Comparison of ENCODE assay signal across 12 cellular contexts in the genomic region with DNA sequence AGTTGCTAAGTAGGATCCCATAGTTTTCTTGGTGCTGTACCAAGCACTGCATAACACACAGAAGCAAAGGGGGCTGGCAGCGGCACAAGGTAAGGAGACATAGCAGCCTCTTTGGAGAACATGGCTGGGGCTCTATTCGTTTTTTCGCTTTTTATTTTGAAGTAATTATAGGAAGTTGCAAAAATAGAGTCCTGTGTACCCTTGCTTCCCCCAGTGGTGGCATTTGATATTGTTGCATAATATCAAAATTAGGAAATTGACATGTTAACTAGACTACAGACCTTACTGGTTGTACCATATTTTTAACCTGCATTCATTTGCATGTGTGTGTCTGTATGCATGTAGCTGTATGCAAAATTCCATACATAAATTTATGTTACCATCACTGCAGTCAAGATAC. TPM values are rescaled to one million over a fixed set of nuclear protein-coding genes. Genes with fewer than 3 reads are reported as not detected.
DNase-seq lines count a peak whose midpoint lies in the region; ATAC-seq, FAIRE-seq and TF ChIP-seq lines count a peak whose summit lies in the region.
"Had no signal": no experiment of that assay in that cellular context is flagged by ENCODE, and none has a peak within 500 bp of the region (broad histone marks: within the 10 kb centered on the region; RNA-seq: fewer than 3 reads in every experiment).

No MANE protein-coding gene starts in this region.

- H2AFZ ChIP-seq in H9 (ENCODE audit: low read length) (no peak overlapping the region), SK-N-SH (ENCODE audit: low read depth) (no peak overlapping the region)

- no peak overlapping the region for H2BK120ac ChIP-seq in H9 (ENCODE audit: low read depth, low read length, poor library complexity, severe bottlenecking)

- no peaks in the 10 kb centered on the region for H3K9me3 ChIP-seq in H9 (ENCODE audit: control insufficient read depth, low read depth, low read length)
- H3K9me3 ChIP-seq in SK-N-SH = no peaks in the 10 kb centered on the region
- H3K9me3 ChIP-seq in right lobe of liver = peaks cover 0 to 4% (median 0%) of the 10 kb centered on the region in 4 donors
- H3K9me3 ChIP-seq: gastrocnemius medialis, ovary had no signal

- no peak overlapping the region for H3K14ac ChIP-seq in H9 (ENCODE audit: insufficient read depth, low read length)

- DNase-seq in D721Med (ENCODE audit: insufficient read length, low spot score) = no peak
- no peak for DNase-seq in H9
- DNase-seq in SK-N-SH = no peak
- DNase-seq in right lobe of liver = no peak
- DNase-seq in COLO829 (ENCODE audit: low spot score) = no peak
- DNase-seq in NCI-H748 (lab: John Stamatoyannopoulos, UW; ENCODE audit: unreplicated experiment) = no peak
- DNase-seq in NCI-H1930 (lab: John Stamatoyannopoulos, UW) = no peak
- DNase-seq: activated T-cell treated with anti-CD3 and anti-CD28 coated beads, Interleukin-2, amount 50 U/mL, for 72 hours; gastrocnemius medialis; ovary; Right ventricle myocardium superior had no signal

- H3K27ac ChIP-seq in H9 (ENCODE audit: insufficient read length, low read depth, low read length) = no peak overlapping the region
- H3K27ac ChIP-seq in SK-N-SH (ENCODE audit: low read depth in 2 of 2, low read length in 1 of 2) = no peak overlapping the region
- no peak overlapping the region for H3K27ac ChIP-seq in right lobe of liver
- H3K27ac ChIP-seq: gastrocnemius medialis, ovary had no signal

- intact Hi-C loops in right lobe of liver (cut with DNase I) = no loop called here

- no CpG with 5 or more reads among the region's 3 CpGs for WGBS in H9 (ENCODE audit: extremely low coverage, insufficient read length, low lambda C conversion rate)
- 86% methylated on average over 3 of the region's 3 CpGs for WGBS in SK-N-SH (ENCODE audit: low lambda C conversion rate)
- 59% methylated on average over 3 of the region's 3 CpGs for WGBS in right lobe of liver (ENCODE audit: insufficient coverage, low coverage, low lambda C conversion rate, missing lambda C conversion rate)

- H3K9me3 Mint-ChIP-seq in H9 = peaks cover 6 to 7% of the 10 kb centered on the region in 2 experiments; a peak in 2 of 5 replicates
- H3K9me3 Mint-ChIP-seq: activated T-cell treated with anti-CD3 and anti-CD28 coated beads, Interleukin-2, amount 50 U/mL, for 72 hours had no signal

- POLR2A ChIA-PET in SK-N-SH (lab: Yijun Ruan, JAX) = no interaction called here

- H2BK5ac ChIP-seq in H9 (ENCODE audit: insufficient read length, low read length) = no peak overlapping the region

- TF ChIP-seq EP300 in SK-N-SH (IDR thresholded peaks at IDR 0.05; ENCODE audit: borderline replicate concordance in 1 of 2, low read depth in 1 of 2, low read length in 1 of 2) = no peak

- TF ChIP-seq RAD21 in SK-N-SH (IDR thresholded peaks at IDR 0.05; ENCODE audit: low read length) = no peak; the same call in 1 of the 2 replicates

- H3K79me2 ChIP-seq in H9 (ENCODE audit: insufficient read depth, low read length) (no peaks in the 10 kb centered on the region), SK-N-SH (ENCODE audit: insufficient read depth) (peaks cover 2% of the 10 kb centered on the region; the same call in 1 of the 2 replicates)

- H3K4me3 Mint-ChIP-seq in H9 = no peak overlapping the region
- H3K4me3 Mint-ChIP-seq: activated T-cell treated with anti-CD3 and anti-CD28 coated beads, Interleukin-2, amount 50 U/mL, for 72 hours had no signal

- ATAC-seq in right lobe of liver = peak in 3 of 4 donors; percentile 24 to 37 (median 33)
- ATAC-seq in HG03135 (IDR thresholded peaks at IDR 0.05; ENCODE audit: unreplicated experiment) = no peak
- ATAC-seq: activated T-cell treated with anti-CD3 and anti-CD28 coated beads, Interleukin-2, amount 50 U/mL, for 72 hours; gastrocnemius medialis had no signal

- H3K9me2 ChIP-seq in SK-N-SH = no peaks in the 10 kb centered on the region

- no peaks in the 10 kb centered on the region for H3K79me1 ChIP-seq in H9 (ENCODE audit: insufficient read depth, low read depth, low read length, poor library complexity, severe bottlenecking)

- TF ChIP-seq CTCF in D721Med (IDR thresholded peaks at IDR 0.05; ENCODE audit: insufficient read depth, missing control alignments) (peak; percentile 7), H9 (conservative IDR thresholded peaks at IDR 0.05) (peak; percentile 20; the same call in 1 of the 3 replicates), SK-N-SH (IDR thresholded peaks at IDR 0.05) (peak; percentile 52), right lobe of liver (IDR thresholded peaks at IDR 0.05) (peak; percentile 9 to 28 (median 24))

- no peak overlapping the region for H4K5ac ChIP-seq in H9 (ENCODE audit: insufficient read length, low read depth, low read length)

- FAIRE-seq in D721Med (lab: Jason Lieb, UNC) = no peak

- no peak overlapping the region for H3K4ac ChIP-seq in H9 (ENCODE audit: low read depth, low read length)

- H3K9ac ChIP-seq in H9 (ENCODE audit: extremely low read depth, insufficient read length, low read length) = no peak overlapping the region
- no peak overlapping the region for H3K9ac ChIP-seq in SK-N-SH

- CTCF ChIA-PET in SK-N-SH (lab: Yijun Ruan, JAX) = interaction anchor here (1.3 kb wide), 1 partner anchor 65 kb away, joined by 5 read pairs; no protein-coding TSS in a partner anchor

- H3T11ph ChIP-seq in H9 (ENCODE audit: low read length) = no peak overlapping the region

- no peak for TF ChIP-seq POLR2A in right lobe of liver (IDR thresholded peaks at IDR 0.05)

- no peak overlapping the region for H2BK20ac ChIP-seq in H9 (ENCODE audit: low read depth, low read length, poor library complexity, severe bottlenecking)

- no peak overlapping the region for H4K8ac ChIP-seq in H9 (replicated peaks; ENCODE audit: insufficient read length, low read depth, low read length)

- H3K27me3 Mint-ChIP-seq in H9 (ENCODE audit: low read depth) = peaks cover 6% of the 10 kb centered on the region

- no peak overlapping the region for H2BK15ac ChIP-seq in H9 (ENCODE audit: low read depth, low read length)

- H3K4me2 ChIP-seq in H9 (ENCODE audit: insufficient read depth, insufficient read length, low read length) (no peak overlapping the region), SK-N-SH (no peak overlapping the region)

- no peak overlapping the region for H3K56ac ChIP-seq in H9 (ENCODE audit: insufficient read length, low read depth, low read length)

- H2AK5ac ChIP-seq in H9 (ENCODE audit: insufficient read length, low read length) = no peak overlapping the region

- H3K36me3 ChIP-seq in SK-N-SH (replicated peaks in 1 of 2; ENCODE audit: control insufficient read depth in 1 of 2, insufficient read depth in 2 of 2, low read length in 1 of 2) = no peaks in the 10 kb centered on the region
- H3K36me3 ChIP-seq in right lobe of liver = no peaks in the 10 kb centered on the region
- H3K36me3 ChIP-seq: gastrocnemius medialis, ovary had no signal

- H3K4me1 Mint-ChIP-seq in H9 = no peaks in the 10 kb centered on the region

- H4K91ac ChIP-seq in H9 (ENCODE audit: insufficient read length, low read depth, low read length) = no peak overlapping the region

- no peak overlapping the region for H2BK12ac ChIP-seq in H9 (ENCODE audit: insufficient read length, low read depth, low read length)

- H3K18ac ChIP-seq in H9 (ENCODE audit: insufficient read length, low read depth, low read length) = no peak overlapping the region

- no peaks in the 10 kb centered on the region for H4K20me1 ChIP-seq in H9 (ENCODE audit: control insufficient read depth, insufficient read depth, insufficient read length)
- no peaks in the 10 kb centered on the region for H4K20me1 ChIP-seq in SK-N-SH (ENCODE audit: insufficient read depth)

- no peak overlapping the region for H3K4me3 ChIP-seq in SK-N-SH (ENCODE audit: low read depth in 2 of 2, low read length in 1 of 2)
- H3K4me3 ChIP-seq in right lobe of liver = no peak overlapping the region
- H3K4me3 ChIP-seq: gastrocnemius medialis, ovary had no signal

- no peaks in the 10 kb centered on the region for H3F3A ChIP-seq in SK-N-SH (replicated peaks; ENCODE audit: insufficient read depth)

- H3K23ac ChIP-seq in H9 (ENCODE audit: insufficient read length, low read depth, low read length) = no peak overlapping the region

- H3K36me3 Mint-ChIP-seq in H9 (ENCODE audit: insufficient read depth in 1 of 3, low read depth in 3 of 3) = peaks cover 0 to 2% (median 0%) of the 10 kb centered on the region in 3 experiments; a peak in 1 of 7 replicates

- H3K4me1 ChIP-seq in H9 (ENCODE audit: insufficient read depth, low read length) (no peaks in the 10 kb centered on the region), SK-N-SH (ENCODE audit: control insufficient read depth in 1 of 2, insufficient read depth in 2 of 2, low read depth in 1 of 2, low read length in 1 of 2) (no peaks in the 10 kb centered on the region), right lobe of liver (no peaks in the 10 kb centered on the region)
- H3K4me1 ChIP-seq: gastrocnemius medialis had no signal

- no peaks in the 10 kb centered on the region for H3K23me2 ChIP-seq in H9 (ENCODE audit: insufficient read length, low read depth, low read length, poor library complexity, severe bottlenecking)

- H3K27me3 ChIP-seq in H9 (ENCODE audit: insufficient read depth, low read length) (no peaks in the 10 kb centered on the region), SK-N-SH (ENCODE audit: insufficient read depth) (no peaks in the 10 kb centered on the region), right lobe of liver (no peaks in the 10 kb centered on the region)
- H3K27me3 ChIP-seq: gastrocnemius medialis, ovary had no signal

- no peak overlapping the region for H3K27ac Mint-ChIP-seq in H9
- H3K27ac Mint-ChIP-seq: activated T-cell treated with anti-CD3 and anti-CD28 coated beads, Interleukin-2, amount 50 U/mL, for 72 hours had no signal

TF ChIP-seq in SK-N-SH, 30 proteins besides CTCF, POLR2A, EP300 and RAD21 (continues in another document):
- TF ChIP-seq FOXJ3 (CRISPR knock-in tag; IDR thresholded peaks at IDR 0.05) (no peak), MEF2A (IDR thresholded peaks at IDR 0.05; ENCODE audit: borderline replicate concordance, low read depth) (no peak), ELF1 (IDR thresholded peaks at IDR 0.05) (no peak), TAF1 (IDR thresholded peaks at IDR 0.05; ENCODE audit: borderline replicate concordance, low read depth, low read length) (no peak), SMC3 (IDR thresholded peaks at IDR 0.05; ENCODE audit: low read depth, low read length) (no peak)
- TF ChIP-seq, protein P1, sequence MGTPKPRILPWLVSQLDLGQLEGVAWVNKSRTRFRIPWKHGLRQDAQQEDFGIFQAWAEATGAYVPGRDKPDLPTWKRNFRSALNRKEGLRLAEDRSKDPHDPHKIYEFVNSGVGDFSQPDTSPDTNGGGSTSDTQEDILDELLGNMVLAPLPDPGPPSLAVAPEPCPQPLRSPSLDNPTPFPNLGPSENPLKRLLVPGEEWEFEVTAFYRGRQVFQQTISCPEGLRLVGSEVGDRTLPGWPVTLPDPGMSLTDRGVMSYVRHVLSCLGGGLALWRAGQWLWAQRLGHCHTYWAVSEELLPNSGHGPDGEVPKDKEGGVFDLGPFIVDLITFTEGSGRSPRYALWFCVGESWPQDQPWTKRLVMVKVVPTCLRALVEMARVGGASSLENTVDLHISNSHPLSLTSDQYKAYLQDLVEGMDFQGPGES (IDR thresholded peaks at IDR 0.05; ENCODE audit: low read depth, low read length) = no peak

RNA-seq across cellular contexts. Expression of a gene that starts 6.6 kb away (rescaled TPM):
- 111 and 116 TPM in 2 replicates for total RNA-seq in H9 (2021)
- polyA plus RNA-seq in SK-N-SH (2012; rRNA removed) = 60.3 and 83.3 TPM in 2 replicates
- 73.5 and 80.4 TPM in 2 replicates for polyA plus RNA-seq in SK-N-SH (2012; cell fraction: cytosol; rRNA removed)
- polyA plus RNA-seq in SK-N-SH (2012; cell fraction: nucleus; rRNA removed) = 32.4 and 64.5 TPM in 2 replicates
- 10 to 100 TPM; 49.6 to 94.5 (median 66.0) TPM for total RNA-seq in right lobe of liver
